8 cellular contexts compared by ENCODE assay signal in genomic region chr17:77373298-77374169, GRCh38.
A peak's percentile ranks its signal among the peaks of the same experiment; 100 is the strongest.
DNase-seq lines count a peak whose midpoint lies in the region; ATAC-seq and TF ChIP-seq lines count a peak whose summit lies in the region.

No MANE protein-coding gene starts in this region.

- peak; percentile 14 for DNase-seq in DMS79 treated with DMSO at 0.1 percent for 48 hours (lab: John Stamatoyannopoulos, UW)
- peak; percentile 88 for DNase-seq in activated CD4-positive, alpha-beta T cell treated with anti-CD3 and anti-CD28 coated beads, Interleukin-2, amount 10 ng/mL, durations not matched to agents 24 days and 14 days
- no peak for DNase-seq in esophagus muscularis mucosa (ENCODE audit: extremely low spot score)
- DNase-seq in neural crest cell (ENCODE audit: low read depth, low spot score), result no peak
- no peak for DNase-seq in iPS-NIHi7 (ENCODE audit: extremely low spot score)
- no peak for DNase-seq in GM13976 (ENCODE audit: low spot score)

- H3K9me3 ChIP-seq in esophagus muscularis mucosa, result no peaks in the 10 kb centered on the region

- H3K27ac ChIP-seq in esophagus muscularis mucosa (replicated peaks in 1 of 4), result peak overlapping the region; percentile 99 to 100 (median 99)

- no peaks in the 10 kb centered on the region for H3K9me3 Mint-ChIP-seq in activated CD4-positive, alpha-beta T cell treated with anti-CD3 and anti-CD28 coated beads, Interleukin-2, amount 10 ng/mL, durations not matched to agents 24 days and 14 days
- H3K9me3 Mint-ChIP-seq in neural crest cell, result no peaks in the 10 kb centered on the region

- ATAC-seq in HG02759 (IDR thresholded peaks at IDR 0.05; ENCODE audit: unreplicated experiment), result peak; percentile 18
- ATAC-seq in HG02588 (IDR thresholded peaks at IDR 0.05; ENCODE audit: unreplicated experiment), result no peak

- TF ChIP-seq POLR2A in esophagus muscularis mucosa (IDR thresholded peaks at IDR 0.05; ENCODE audit: low read depth), result no peak

- no peaks in the 10 kb centered on the region for H3K27me3 ChIP-seq in esophagus muscularis mucosa

- intact Hi-C loops in activated CD4-positive, alpha-beta T cell treated with anti-CD3 and anti-CD28 coated beads, Interleukin-2, amount 10 ng/mL, durations not matched to agents 24 days and 14 days (cut with micrococcal nuclease), result loop anchor here (1.0 to 5.0 kb wide), 4 partner anchors 16 to 71 kb away; no protein-coding TSS in a partner anchor
- intact Hi-C loops in esophagus muscularis mucosa (cut with DNase I), result loop anchor here (2.0 kb wide), 1 partner anchor 51 kb away; no protein-coding TSS in a partner anchor

- in situ Hi-C loops in GM13976 (cut with MboI; ENCODE audit: low sequenced_read_pairs, unreplicated experiment), result no loop called here

- H3K4me1 Mint-ChIP-seq in activated CD4-positive, alpha-beta T cell treated with anti-CD3 and anti-CD28 coated beads, Interleukin-2, amount 10 ng/mL, durations not matched to agents 24 days and 14 days, result peaks cover 64% of the 10 kb centered on the region
- peaks cover 69% of the 10 kb centered on the region for H3K4me1 Mint-ChIP-seq in neural crest cell

- H3K4me1 ChIP-seq in esophagus muscularis mucosa, result peaks cover 71 to 82% (median 77%) of the 10 kb centered on the region in 4 donors

- H3K36me3 Mint-ChIP-seq in activated CD4-positive, alpha-beta T cell treated with anti-CD3 and anti-CD28 coated beads, Interleukin-2, amount 10 ng/mL, durations not matched to agents 24 days and 14 days (ENCODE audit: low read depth), result peaks cover 17% of the 10 kb centered on the region
- H3K36me3 Mint-ChIP-seq in neural crest cell (ENCODE audit: low read depth), result peaks cover 2% of the 10 kb centered on the region

- H3K27me3 Mint-ChIP-seq in activated CD4-positive, alpha-beta T cell treated with anti-CD3 and anti-CD28 coated beads, Interleukin-2, amount 10 ng/mL, durations not matched to agents 24 days and 14 days, result no peaks in the 10 kb centered on the region
- H3K27me3 Mint-ChIP-seq in neural crest cell (ENCODE audit: low read depth), result peaks cover 2% of the 10 kb centered on the region

- peak overlapping the region; percentile 73 to 93 (median 92) for H3K4me3 ChIP-seq in esophagus muscularis mucosa

- peak overlapping the region; percentile 98 for H3K27ac Mint-ChIP-seq in activated CD4-positive, alpha-beta T cell treated with anti-CD3 and anti-CD28 coated beads, Interleukin-2, amount 10 ng/mL, durations not matched to agents 24 days and 14 days
- H3K27ac Mint-ChIP-seq in neural crest cell (ENCODE audit: unreplicated experiment), result peak overlapping the region; percentile 96

- H3K4me3 Mint-ChIP-seq in activated CD4-positive, alpha-beta T cell treated with anti-CD3 and anti-CD28 coated beads, Interleukin-2, amount 10 ng/mL, durations not matched to agents 24 days and 14 days, result peak overlapping the region; percentile 97
- peak overlapping the region; percentile 100 for H3K4me3 Mint-ChIP-seq in neural crest cell

- WGBS in esophagus muscularis mucosa, result 0% methylated on average over 20 of the region's 90 CpGs

- TF ChIP-seq CTCF in esophagus muscularis mucosa (IDR thresholded peaks at IDR 0.05) (no peak), neural crest cell (conservative IDR thresholded peaks at IDR 0.05) (no peak), GM13976 (IDR thresholded peaks at IDR 0.05; ENCODE audit: borderline replicate concordance, control extremely low read depth, extremely low read depth, insufficient read depth, missing control alignments) (no peak)

- no peaks in the 10 kb centered on the region for H3K36me3 ChIP-seq in esophagus muscularis mucosa

- no peak for TF ChIP-seq EP300 in esophagus muscularis mucosa (IDR thresholded peaks at IDR 0.05)

Comparison
In these comparisons a context has a peak if more than half of its experiments do, and no peak if none do; other contexts are left out.
1. DNase-seq: peak in DMS79 treated with DMSO at 0.1 percent for 48 hours (single experiment) and activated CD4-positive, alpha-beta T cell treated with anti-CD3 and anti-CD28 coated beads, Interleukin-2, amount 10 ng/mL, durations not matched to agents 24 days and 14 days (single experiment); none in esophagus muscularis mucosa (single experiment), neural crest cell (single experiment), iPS-NIHi7 (single experiment) and GM13976 (single experiment).